Comparison of ENCODE assay signal across 8 cellular contexts in the genomic region with DNA sequence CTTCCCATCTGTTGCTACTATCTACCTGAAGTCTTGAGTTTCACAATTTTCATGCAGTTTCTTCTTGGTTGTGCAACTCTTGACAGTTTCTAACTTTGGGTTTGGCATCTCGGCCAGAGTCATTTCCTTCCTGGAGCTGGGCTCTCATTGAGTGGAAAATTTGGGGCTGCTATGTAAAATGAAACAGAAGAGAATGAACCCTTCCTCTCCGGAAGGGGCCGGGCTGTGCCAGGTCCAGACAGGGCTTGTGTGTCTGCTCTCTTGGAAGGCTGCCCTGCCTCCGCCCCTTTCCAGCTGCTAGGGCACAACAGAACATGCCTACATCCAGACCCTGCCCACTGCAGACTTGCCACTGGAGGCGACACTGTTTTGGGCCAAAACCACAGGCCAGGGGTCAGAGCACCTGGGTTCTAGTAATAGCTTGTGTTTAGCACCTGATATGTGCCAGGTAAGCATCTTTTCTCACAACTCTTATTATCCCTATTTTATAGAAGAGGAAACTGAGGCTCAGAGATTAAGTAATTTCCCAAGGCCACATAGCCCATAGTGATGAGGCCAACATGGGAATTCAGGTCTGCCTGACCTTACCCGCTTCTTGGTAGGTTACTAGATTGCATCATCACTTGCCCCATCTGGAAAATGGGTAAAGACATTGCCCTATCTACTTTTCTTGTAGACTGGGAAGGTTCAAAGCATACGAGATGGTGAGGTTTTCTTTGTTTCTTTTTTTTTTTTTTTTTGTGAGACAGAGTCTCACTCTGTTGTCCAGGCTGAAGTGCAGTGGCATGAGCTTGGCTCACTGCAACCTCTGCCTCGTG. TPM values are rescaled to one million over a fixed set of nuclear protein-coding genes. Genes with fewer than 3 reads are reported as not detected.
DNase-seq lines count a peak whose midpoint lies in the region; ATAC-seq and TF ChIP-seq lines count a peak whose summit lies in the region.

No MANE protein-coding gene starts in this region.

- H3K27me3 Mint-ChIP-seq in immature natural killer cell (ENCODE audit: low read depth in 3 of 3) (peaks cover 4 to 14% (median 7%) of the 10 kb centered on the region in 3 donors), H9 (ENCODE audit: low read depth) (no peaks in the 10 kb centered on the region; the same call in 1 of the 2 replicates)
- no peaks in the 10 kb centered on the region for H3K27me3 Mint-ChIP-seq in stimulated activated naive B cell treated with anti-CD40 and anti-IgM and Interleukin-4, amounts not matched to agents 10 μg/mL and 1 μg/mL and 100 μg/mL, for 72 hours

- H3K4me1 ChIP-seq in OCI-LY1 (ENCODE audit: insufficient read depth, low read length, severe bottlenecking) (peaks cover 79% of the 10 kb centered on the region), H9 (ENCODE audit: insufficient read depth, low read length) (peaks cover 6% of the 10 kb centered on the region)

- H3K79me2 ChIP-seq in OCI-LY1 (ENCODE audit: insufficient read depth, low read length) (no peaks in the 10 kb centered on the region), H9 (ENCODE audit: insufficient read depth, low read length) (no peaks in the 10 kb centered on the region)

- no peak overlapping the region for H2BK5ac ChIP-seq in H9 (ENCODE audit: insufficient read length, low read length)

- H3K4me3 Mint-ChIP-seq in immature natural killer cell (peak overlapping the region; percentile 80 to 90 (median 87)), H9 (no peak overlapping the region)
- peak overlapping the region; percentile 19 to 67 for H3K4me3 Mint-ChIP-seq in stimulated activated naive B cell treated with anti-CD40 and anti-IgM and Interleukin-4, amounts not matched to agents 10 μg/mL and 1 μg/mL and 100 μg/mL, for 72 hours

- H2BK12ac ChIP-seq in H9 (ENCODE audit: insufficient read length, low read depth, low read length), result no peak overlapping the region

- H4K20me1 ChIP-seq in OCI-LY1 (ENCODE audit: insufficient read depth, low read length) (no peaks in the 10 kb centered on the region), H9 (ENCODE audit: control insufficient read depth, insufficient read depth, insufficient read length) (no peaks in the 10 kb centered on the region)

- H2BK15ac ChIP-seq in H9 (ENCODE audit: low read depth, low read length), result no peak overlapping the region

- H3K27ac Mint-ChIP-seq in immature natural killer cell (peak overlapping the region; percentile 92 to 100 (median 96)), H9 (no peak overlapping the region)
- H3K27ac Mint-ChIP-seq in stimulated activated naive B cell treated with anti-CD40 and anti-IgM and Interleukin-4, amounts not matched to agents 10 μg/mL and 1 μg/mL and 100 μg/mL, for 72 hours, result peak overlapping the region; percentile 75

- H3K9me3 Mint-ChIP-seq in immature natural killer cell, result no peaks in the 10 kb centered on the region
- H3K9me3 Mint-ChIP-seq in stimulated activated naive B cell treated with anti-CD40 and anti-IgM and Interleukin-4, amounts not matched to agents 10 μg/mL and 1 μg/mL and 100 μg/mL, for 72 hours, result no peaks in the 10 kb centered on the region
- H3K9me3 Mint-ChIP-seq in H9, result no peaks in the 10 kb centered on the region

- no peak overlapping the region for H3K18ac ChIP-seq in H9 (ENCODE audit: insufficient read length, low read depth, low read length)

- H3K27me3 ChIP-seq in OCI-LY1 (ENCODE audit: insufficient read depth, low read length), result no peaks in the 10 kb centered on the region
- H3K27me3 ChIP-seq in H9 (ENCODE audit: insufficient read depth, low read length), result no peaks in the 10 kb centered on the region

- no peak overlapping the region for H2BK120ac ChIP-seq in H9 (ENCODE audit: low read depth, low read length, poor library complexity, severe bottlenecking)

- H3K36me3 Mint-ChIP-seq in immature natural killer cell, result peaks cover 0 to 18% (median 6%) of the 10 kb centered on the region in 3 donors
- H3K36me3 Mint-ChIP-seq in stimulated activated naive B cell treated with anti-CD40 and anti-IgM and Interleukin-4, amounts not matched to agents 10 μg/mL and 1 μg/mL and 100 μg/mL, for 72 hours, result peaks cover 6 to 12% of the 10 kb centered on the region in 2 donors
- no peaks in the 10 kb centered on the region for H3K36me3 Mint-ChIP-seq in H9 (ENCODE audit: insufficient read depth in 1 of 3, low read depth in 3 of 3)

- peak; percentile 36 to 46 for ATAC-seq in stimulated activated naive B cell treated with anti-CD40 and anti-IgM and Interleukin-4, amounts not matched to agents 10 μg/mL and 1 μg/mL and 100 μg/mL, for 72 hours (replicated peaks)
- no peak for ATAC-seq in GM18909 (IDR thresholded peaks at IDR 0.05; ENCODE audit: poor library complexity, unreplicated experiment)
- no peak for ATAC-seq in HG02678 (IDR thresholded peaks at IDR 0.05; ENCODE audit: unreplicated experiment)

- 0 out of 2 replicates have a peak, but pooled peaks cover 2% of the 10 kb centered on the region for H3F3A ChIP-seq in OCI-LY1 (ENCODE audit: insufficient read depth, low read length)

- no peak overlapping the region for H2AK5ac ChIP-seq in H9 (ENCODE audit: insufficient read length, low read length)

- H3K4me3 ChIP-seq in OCI-LY1 (ENCODE audit: low read depth, low read length, poor library complexity, severe bottlenecking), result no peak overlapping the region

- peaks cover 17% of the 10 kb centered on the region; the same call in 1 of the 2 replicates for H3K36me3 ChIP-seq in OCI-LY1 (ENCODE audit: insufficient read depth, low read length)

- WGBS in H9 (ENCODE audit: extremely low coverage, insufficient read length, low lambda C conversion rate), result no CpG with 5 or more reads among the region's 8 CpGs

- H3K23ac ChIP-seq in H9 (ENCODE audit: insufficient read length, low read depth, low read length), result no peak overlapping the region

- no peaks in the 10 kb centered on the region for H3K9me2 ChIP-seq in OCI-LY1 (ENCODE audit: low read depth, low read length)

- no peaks in the 10 kb centered on the region for H3K79me1 ChIP-seq in H9 (ENCODE audit: insufficient read depth, low read depth, low read length, poor library complexity, severe bottlenecking)

- H3K9me3 ChIP-seq in OCI-LY1 (ENCODE audit: low read length), result no peaks in the 10 kb centered on the region
- H3K9me3 ChIP-seq in H9 (ENCODE audit: control insufficient read depth, low read depth, low read length), result no peaks in the 10 kb centered on the region

- H3K4ac ChIP-seq in H9 (ENCODE audit: low read depth, low read length), result no peak overlapping the region

- H3T11ph ChIP-seq in H9 (ENCODE audit: low read length), result no peak overlapping the region

- no peak overlapping the region for H3K56ac ChIP-seq in H9 (ENCODE audit: insufficient read length, low read depth, low read length)

- H3K9ac ChIP-seq in OCI-LY1 (ENCODE audit: low read length) (no peak overlapping the region; the same call in 1 of the 2 replicates), H9 (ENCODE audit: extremely low read depth, insufficient read length, low read length) (no peak overlapping the region)

- no peak overlapping the region for H4K5ac ChIP-seq in H9 (ENCODE audit: insufficient read length, low read depth, low read length)

- H4K91ac ChIP-seq in H9 (ENCODE audit: insufficient read length, low read depth, low read length), result no peak overlapping the region

- H3K4me2 ChIP-seq in OCI-LY1 (ENCODE audit: low read length), result peak overlapping the region; percentile 22; the same call in 1 of the 2 replicates
- no peak overlapping the region for H3K4me2 ChIP-seq in H9 (ENCODE audit: insufficient read depth, insufficient read length, low read length)

- no peak overlapping the region for H2AFZ ChIP-seq in OCI-LY1 (ENCODE audit: low read length)
- no peak overlapping the region for H2AFZ ChIP-seq in H9 (ENCODE audit: low read length)

- H3K14ac ChIP-seq in H9 (ENCODE audit: insufficient read depth, low read length), result no peak overlapping the region

- no peak overlapping the region for H4K8ac ChIP-seq in H9 (replicated peaks; ENCODE audit: insufficient read length, low read depth, low read length)

- H3K23me2 ChIP-seq in H9 (ENCODE audit: insufficient read length, low read depth, low read length, poor library complexity, severe bottlenecking), result no peaks in the 10 kb centered on the region

- no peak overlapping the region for H2BK20ac ChIP-seq in H9 (ENCODE audit: low read depth, low read length, poor library complexity, severe bottlenecking)

- TF ChIP-seq CTCF in OCI-LY1 (IDR thresholded peaks at IDR 0.05; ENCODE audit: low read length), result peak; percentile 24; the same call in 1 of the 2 replicates
- TF ChIP-seq CTCF in H9 (conservative IDR thresholded peaks at IDR 0.05), result no peak

- DNase-seq in EH (ENCODE audit: low read depth) (peak; percentile 33), anterior cingulate cortex (lab: John Stamatoyannopoulos, UW) (peak in 54 of 58 donors; percentile 35 to 96 (median 82)), immature natural killer cell (peak; percentile 71 to 75 (median 75)), H9 (no peak)
- peak; percentile 11 for DNase-seq in stimulated activated naive B cell treated with anti-CD40 and anti-IgM and Interleukin-4, amounts not matched to agents 10 μg/mL and 1 μg/mL and 100 μg/mL, for 72 hours

- peaks cover 86 to 92% of the 10 kb centered on the region in 2 donors for H3K4me1 Mint-ChIP-seq in immature natural killer cell
- peaks cover 65 to 84% of the 10 kb centered on the region in 2 donors for H3K4me1 Mint-ChIP-seq in stimulated activated naive B cell treated with anti-CD40 and anti-IgM and Interleukin-4, amounts not matched to agents 10 μg/mL and 1 μg/mL and 100 μg/mL, for 72 hours
- H3K4me1 Mint-ChIP-seq in H9, result peaks cover 22 to 27% of the 10 kb centered on the region in 2 experiments

- H3K27ac ChIP-seq in OCI-LY1 (ENCODE audit: low read depth, low read length, poor library complexity, severe bottlenecking) (peak overlapping the region; percentile 98), H9 (ENCODE audit: insufficient read length, low read depth, low read length) (no peak overlapping the region)

RNA-seq across cellular contexts. Expression of gene IRAK2, which starts 25.0 kb away (rescaled TPM):
- 10 to 100 TPM; 14.5 to 37.5 (median 37.1) TPM for polyA plus RNA-seq in immature natural killer cell
- 0.37 and 0.61 TPM in 2 replicates for total RNA-seq in H9 (2021)

RNA-seq across cellular contexts. Expression of gene VHL, which starts 48.2 kb away (rescaled TPM):
- polyA plus RNA-seq in immature natural killer cell, result 10 to 100 TPM in 2 of 3 donors, 1 to 10 TPM in 1; 6.6 to 47.8 (median 12.7) TPM
- 62.2 and 64.4 TPM in 2 replicates for total RNA-seq in H9 (2021)

RNA-seq across cellular contexts. Expression of gene TATDN2, which starts 58.5 kb away (rescaled TPM):
- polyA plus RNA-seq in immature natural killer cell, result 10 to 100 TPM in 2 of 3 donors, 1 to 10 TPM in 1; 8.4 to 27.7 (median 10.6) TPM
- 34.4 and 34.5 TPM in 2 replicates for total RNA-seq in H9 (2021)

Comparison
In these comparisons a context has a peak if more than half of its experiments do, and no peak if none do; other contexts are left out.
1. H3K27ac Mint-ChIP-seq: peak in immature natural killer cell (6 of 6) and stimulated activated naive B cell treated with anti-CD40 and anti-IgM and Interleukin-4, amounts not matched to agents 10 μg/mL and 1 μg/mL and 100 μg/mL, for 72 hours (single experiment); none in H9 (0 of 3).
2. H3K4me3 Mint-ChIP-seq: peak in immature natural killer cell (5 of 5) and stimulated activated naive B cell treated with anti-CD40 and anti-IgM and Interleukin-4, amounts not matched to agents 10 μg/mL and 1 μg/mL and 100 μg/mL, for 72 hours (2 of 2); none in H9 (0 of 2).
3. ATAC-seq: peak in stimulated activated naive B cell treated with anti-CD40 and anti-IgM and Interleukin-4, amounts not matched to agents 10 μg/mL and 1 μg/mL and 100 μg/mL, for 72 hours (2 of 2); none in GM18909 (single experiment) and HG02678 (single experiment).